ENCODE assay signal across 12 cellular contexts in the genomic region with DNA sequence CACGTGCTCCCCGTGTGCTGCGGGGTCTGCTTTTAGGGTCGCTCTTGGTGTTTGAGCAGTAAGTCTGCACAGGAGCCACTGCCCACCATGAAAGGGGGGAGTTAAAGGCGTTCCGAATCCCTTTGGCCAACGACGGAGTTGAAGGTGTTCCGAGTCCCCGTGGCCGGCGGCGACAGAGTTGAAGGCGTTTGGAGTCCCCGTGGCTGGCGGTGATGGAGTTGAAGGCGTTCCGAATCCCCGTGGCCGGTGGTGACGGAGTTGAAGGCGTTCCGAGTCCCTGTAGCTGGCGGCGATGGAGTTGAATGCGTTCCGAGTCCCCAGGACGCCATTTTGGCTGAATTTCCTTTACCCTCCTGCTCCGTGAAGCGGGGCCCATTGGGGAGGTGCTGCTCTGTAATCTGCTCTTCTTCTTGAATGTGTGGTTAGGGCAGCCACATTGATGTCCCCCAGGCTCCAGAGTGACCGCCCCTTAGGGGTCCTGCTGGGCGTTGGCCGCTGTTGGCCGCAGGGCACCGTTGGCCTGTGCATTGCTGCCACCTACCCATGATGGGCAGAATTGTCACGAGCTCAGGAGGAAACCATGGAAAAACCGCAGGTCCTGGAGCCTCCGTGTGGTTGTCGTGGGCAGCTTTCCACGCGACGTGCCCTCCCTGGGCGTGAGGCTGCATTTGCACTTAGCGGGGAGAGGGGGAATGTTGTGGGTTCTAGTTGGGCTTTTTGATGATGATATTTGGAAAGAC.
DNase-seq lines count a peak whose midpoint lies in the region; TF ChIP-seq lines count a peak whose summit lies in the region.
"Had no signal": no experiment of that assay in that cellular context is flagged by ENCODE, and none has a peak within 500 bp of the region (broad histone marks: within the 10 kb centered on the region; RNA-seq: fewer than 3 reads in every experiment).

No MANE protein-coding gene starts in this region.

- peak; percentile 72 to 74 for TF ChIP-seq RAD21 in liver (IDR thresholded peaks at IDR 0.05)

- intact Hi-C loops in CD14-positive monocyte (cut with micrococcal nuclease), result loop anchor here in 1 of 2 donors (5.0 kb wide), 2 partner anchors 36 to 131 kb away; no protein-coding TSS in a partner anchor

- no peaks in the 10 kb centered on the region for H3K4me1 ChIP-seq in liver (ENCODE audit: control insufficient read depth in 4 of 4, insufficient read depth in 4 of 4, low read length in 3 of 4)
- H3K4me1 ChIP-seq: uterus had no signal

- peaks cover 0 to 9% (median 3%) of the 10 kb centered on the region in 4 donors for H3K36me3 ChIP-seq in liver (ENCODE audit: control insufficient read depth in 4 of 4, insufficient read depth in 3 of 4, low read depth in 1 of 4, low read length in 3 of 4)
- H3K36me3 ChIP-seq: uterus had no signal

- no peak overlapping the region for H3K4me3 ChIP-seq in liver (ENCODE audit: low read depth in 1 of 3, low read length in 3 of 3)
- H3K4me3 ChIP-seq: uterus had no signal

- no peaks in the 10 kb centered on the region for H3K27me3 ChIP-seq in liver (ENCODE audit: control insufficient read depth in 4 of 4, insufficient read depth in 4 of 4, low read length in 3 of 4)
- H3K27me3 ChIP-seq: uterus had no signal

- H3K27ac ChIP-seq in liver (ENCODE audit: low read depth in 1 of 2, low read length in 2 of 2), result no peak overlapping the region
- H3K27ac ChIP-seq: uterus had no signal

- H3K27me3 Mint-ChIP-seq in CD14-positive monocyte (ENCODE audit: low read depth in 3 of 3), result peaks cover 0 to 2% (median 0%) of the 10 kb centered on the region in 3 donors
- H3K27me3 Mint-ChIP-seq: activated naive CD4-positive, alpha-beta T cell treated with anti-CD3 and anti-CD28 coated beads, Interleukin-2, amount 50 U/mL, for 24 hours; naive thymus-derived CD4-positive, alpha-beta T cell had no signal

- H3K9me3 Mint-ChIP-seq in CD14-positive monocyte, result peaks cover 0 to 1% (median 0%) of the 10 kb centered on the region in 7 donors
- H3K9me3 Mint-ChIP-seq: activated naive CD4-positive, alpha-beta T cell treated with anti-CD3 and anti-CD28 coated beads, Interleukin-2, amount 50 U/mL, for 24 hours; naive thymus-derived CD4-positive, alpha-beta T cell had no signal

- peak overlapping the region in 3 of 7 donors; percentile 18 to 36 (median 20) for H3K27ac Mint-ChIP-seq in CD14-positive monocyte
- H3K27ac Mint-ChIP-seq: activated naive CD4-positive, alpha-beta T cell treated with anti-CD3 and anti-CD28 coated beads, Interleukin-2, amount 50 U/mL, for 24 hours; naive thymus-derived CD4-positive, alpha-beta T cell had no signal

- DNase-seq in CD14-positive monocyte (ENCODE audit: low spot score) (no peak), HuH-7.5 (ENCODE audit: low spot score) (peak; percentile 49), cerebellar cortex (ENCODE audit: low spot score) (peak; percentile 62), SKM-1 treated with dmso at 0.1 percent for 144 hours (lab: John Stamatoyannopoulos, UW; ENCODE audit: unreplicated experiment) (no peak), NCI-H2081 treated with DMSO at 0.1 percent for 48 hours (lab: John Stamatoyannopoulos, UW) (no peak), NCI-H524 (lab: John Stamatoyannopoulos, UW) (no peak)
- DNase-seq in stimulated activated CD4-positive, alpha-beta T cell treated with anti-CD3 and anti-CD28 coated beads, Interleukin-1b, Interleukin-23, amount 100 ng/mL, for 48 hours, result no peak
- DNase-seq: naive thymus-derived CD4-positive, alpha-beta T cell; NCI-H2171 treated with DMSO at 0.1 percent for 48 hours; uterus had no signal

- H3K9me3 ChIP-seq in liver (ENCODE audit: control insufficient read depth in 4 of 4, low read length in 3 of 4), result no peaks in the 10 kb centered on the region
- H3K9me3 ChIP-seq: uterus had no signal

- H3K4me3 Mint-ChIP-seq in CD14-positive monocyte, result peak overlapping the region in 1 of 2 donors; percentile 31
- H3K4me3 Mint-ChIP-seq: activated naive CD4-positive, alpha-beta T cell treated with anti-CD3 and anti-CD28 coated beads, Interleukin-2, amount 50 U/mL, for 24 hours; naive thymus-derived CD4-positive, alpha-beta T cell had no signal

- peaks cover 22% of the 10 kb centered on the region for H3K4me1 Mint-ChIP-seq in CD14-positive monocyte

- peaks cover 31 to 52% of the 10 kb centered on the region in 2 donors for H3K36me3 Mint-ChIP-seq in CD14-positive monocyte

- TF ChIP-seq CTCF in CD14-positive monocyte (IDR thresholded peaks at IDR 0.05), result peak; percentile 11
- TF ChIP-seq CTCF in liver (IDR thresholded peaks at IDR 0.05; ENCODE audit: low read depth, low read length, missing input control), result peak; percentile 35

- 92% methylated on average over 44 of the region's 44 CpGs for WGBS in liver

- H3K9ac ChIP-seq in liver (ENCODE audit: low read depth in 1 of 2, low read length in 2 of 2), result no peak overlapping the region

TF ChIP-seq in liver, 16 proteins besides CTCF, POLR2A, EP300 and RAD21:
- TF ChIP-seq NR2F2 (IDR thresholded peaks at IDR 0.05) (no peak), HNF4A (conservative IDR thresholded peaks at IDR 0.05) (no peak), SP1 (IDR thresholded peaks at IDR 0.05) (no peak), RXRA (IDR thresholded peaks at IDR 0.05) (no peak), FOXA2 (IDR thresholded peaks at IDR 0.05) (no peak), TAF1 (conservative IDR thresholded peaks at IDR 0.05) (no peak), GABPA (IDR thresholded peaks at IDR 0.05 in 1 of 2, conservative IDR thresholded peaks at IDR 0.05 in 1 of 2) (no peak), EGR1 (IDR thresholded peaks at IDR 0.05; ENCODE audit: low read depth in 2 of 2) (no peak), HNF4G (IDR thresholded peaks at IDR 0.05) (no peak), YY1 (IDR thresholded peaks at IDR 0.05) (no peak)
- TF ChIP-seq, protein P1, sequence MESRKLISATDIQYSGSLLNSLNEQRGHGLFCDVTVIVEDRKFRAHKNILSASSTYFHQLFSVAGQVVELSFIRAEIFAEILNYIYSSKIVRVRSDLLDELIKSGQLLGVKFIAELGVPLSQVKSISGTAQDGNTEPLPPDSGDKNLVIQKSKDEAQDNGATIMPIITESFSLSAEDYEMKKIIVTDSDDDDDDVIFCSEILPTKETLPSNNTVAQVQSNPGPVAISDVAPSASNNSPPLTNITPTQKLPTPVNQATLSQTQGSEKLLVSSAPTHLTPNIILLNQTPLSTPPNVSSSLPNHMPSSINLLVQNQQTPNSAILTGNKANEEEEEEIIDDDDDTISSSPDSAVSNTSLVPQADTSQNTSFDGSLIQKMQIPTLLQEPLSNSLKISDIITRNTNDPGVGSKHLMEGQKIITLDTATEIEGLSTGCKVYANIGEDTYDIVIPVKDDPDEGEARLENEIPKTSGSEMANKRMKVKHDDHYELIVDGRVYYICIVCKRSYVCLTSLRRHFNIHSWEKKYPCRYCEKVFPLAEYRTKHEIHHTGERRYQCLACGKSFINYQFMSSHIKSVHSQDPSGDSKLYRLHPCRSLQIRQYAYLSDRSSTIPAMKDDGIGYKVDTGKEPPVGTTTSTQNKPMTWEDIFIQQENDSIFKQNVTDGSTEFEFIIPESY (IDR thresholded peaks at IDR 0.05), result no peak
- TF ChIP-seq, protein P2, sequence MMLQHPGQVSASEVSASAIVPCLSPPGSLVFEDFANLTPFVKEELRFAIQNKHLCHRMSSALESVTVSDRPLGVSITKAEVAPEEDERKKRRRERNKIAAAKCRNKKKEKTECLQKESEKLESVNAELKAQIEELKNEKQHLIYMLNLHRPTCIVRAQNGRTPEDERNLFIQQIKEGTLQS (IDR thresholded peaks at IDR 0.05), result no peak
- TF ChIP-seq, protein P3, sequence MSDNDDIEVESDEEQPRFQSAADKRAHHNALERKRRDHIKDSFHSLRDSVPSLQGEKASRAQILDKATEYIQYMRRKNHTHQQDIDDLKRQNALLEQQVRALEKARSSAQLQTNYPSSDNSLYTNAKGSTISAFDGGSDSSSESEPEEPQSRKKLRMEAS (IDR thresholded peaks at IDR 0.05), result no peak

Comparison
In these comparisons a context has a peak if more than half of its experiments do, and no peak if none do; other contexts are left out.
1. DNase-seq: peak in HuH-7.5 (single experiment) and cerebellar cortex (single experiment); none in CD14-positive monocyte (single experiment), SKM-1 treated with dmso at 0.1 percent for 144 hours (single experiment), stimulated activated CD4-positive, alpha-beta T cell treated with anti-CD3 and anti-CD28 coated beads, Interleukin-1b, Interleukin-23, amount 100 ng/mL, for 48 hours (single experiment), NCI-H2081 treated with DMSO at 0.1 percent for 48 hours (single experiment) and NCI-H524 (0 of 2).